In genomic region chrX:103774070-103774642, GRCh38 we compare ENCODE assay signal across 10 cellular contexts. TPM values are rescaled to one million over a fixed set of nuclear protein-coding genes. Genes with fewer than 3 reads are reported as not detected.
DNase-seq lines count a peak whose midpoint lies in the region; ATAC-seq lines count a peak whose summit lies in the region.
"Had no signal": no experiment of that assay in that cellular context is flagged by ENCODE, and none has a peak within 500 bp of the region (broad histone marks: within the 10 kb centered on the region; RNA-seq: fewer than 3 reads in every experiment).

No MANE protein-coding gene starts in this region.

- no peak overlapping the region for H3K4me3 Mint-ChIP-seq in activated T-helper 1 cell treated with anti-CD3 and anti-CD28 coated beads, Interleukin-12 subunit alpha, Interleukin-12 subunit beta, Interleukin-2, Interleukin-4 antibody, amounts not matched to agents 30 ng/mL and 10 ng/mL and 1 ng/mL, durations not matched to agents 14 hours and 24 hours and 36 hours

- no peak for ATAC-seq in HG03469 (IDR thresholded peaks at IDR 0.05; ENCODE audit: unreplicated experiment)
- ATAC-seq in HG03097 (IDR thresholded peaks at IDR 0.05; ENCODE audit: low FRiP score, unreplicated experiment) = no peak
- ATAC-seq: K562 had no signal

- H3K9me3 Mint-ChIP-seq in activated T-helper 1 cell treated with anti-CD3 and anti-CD28 coated beads, Interleukin-12 subunit alpha, Interleukin-12 subunit beta, Interleukin-2, Interleukin-4 antibody, amounts not matched to agents 30 ng/mL and 10 ng/mL and 1 ng/mL, durations not matched to agents 14 hours and 24 hours and 36 hours = no peaks in the 10 kb centered on the region

- peaks cover 7% of the 10 kb centered on the region for H3K27me3 Mint-ChIP-seq in activated T-helper 1 cell treated with anti-CD3 and anti-CD28 coated beads, Interleukin-12 subunit alpha, Interleukin-12 subunit beta, Interleukin-2, Interleukin-4 antibody, amounts not matched to agents 30 ng/mL and 10 ng/mL and 1 ng/mL, durations not matched to agents 14 hours and 24 hours and 36 hours (ENCODE audit: insufficient read depth)

- no peak overlapping the region for H3K27ac Mint-ChIP-seq in activated T-helper 1 cell treated with anti-CD3 and anti-CD28 coated beads, Interleukin-12 subunit alpha, Interleukin-12 subunit beta, Interleukin-2, Interleukin-4 antibody, amounts not matched to agents 30 ng/mL and 10 ng/mL and 1 ng/mL, durations not matched to agents 14 hours and 24 hours and 36 hours

- DNase-seq in EL (peak; percentile 41), NCI-H146 (lab: John Stamatoyannopoulos, UW) (peak; percentile 57), cerebellar cortex (ENCODE audit: low spot score) (peak; percentile 67), myocyte (ENCODE audit: low read depth) (peak; percentile 46), germinal center (ENCODE audit: low spot score) (no peak)
- no peak for DNase-seq in activated T-helper 1 cell treated with anti-CD3 and anti-CD28 coated beads, Interleukin-12 subunit alpha, Interleukin-12 subunit beta, Interleukin-2, Interleukin-4 antibody, amounts not matched to agents 30 ng/mL and 10 ng/mL and 1 ng/mL, durations not matched to agents 14 hours and 24 hours and 36 hours (ENCODE audit: low spot score)

- H3K4me1 Mint-ChIP-seq in activated T-helper 1 cell treated with anti-CD3 and anti-CD28 coated beads, Interleukin-12 subunit alpha, Interleukin-12 subunit beta, Interleukin-2, Interleukin-4 antibody, amounts not matched to agents 30 ng/mL and 10 ng/mL and 1 ng/mL, durations not matched to agents 14 hours and 24 hours and 36 hours (ENCODE audit: low read depth) = no peaks in the 10 kb centered on the region

- intact Hi-C loops in activated T-helper 1 cell treated with anti-CD3 and anti-CD28 coated beads, Interleukin-12 subunit alpha, Interleukin-12 subunit beta, Interleukin-2, Interleukin-4 antibody, amounts not matched to agents 30 ng/mL and 10 ng/mL and 1 ng/mL, durations not matched to agents 14 hours and 24 hours and 36 hours (cut with micrococcal nuclease) = no loop called here

- no peaks in the 10 kb centered on the region for H3K36me3 Mint-ChIP-seq in activated T-helper 1 cell treated with anti-CD3 and anti-CD28 coated beads, Interleukin-12 subunit alpha, Interleukin-12 subunit beta, Interleukin-2, Interleukin-4 antibody, amounts not matched to agents 30 ng/mL and 10 ng/mL and 1 ng/mL, durations not matched to agents 14 hours and 24 hours and 36 hours (ENCODE audit: low read depth)

RNA-seq across cellular contexts. Expression of gene PLP1, which starts 2.5 kb away (rescaled TPM):
- total RNA-seq in myocyte = 0.56 TPM in 1 of 2 replicates, not detected in the other
- 0.06 TPM for polyA plus RNA-seq in myocyte (2012)
- not detected in 2 replicates for total RNA-seq in activated T-helper 1 cell treated with anti-CD3 and anti-CD28 coated beads, Interleukin-12 subunit alpha, Interleukin-12 subunit beta, Interleukin-2, Interleukin-4 antibody, amounts not matched to agents 30 ng/mL and 10 ng/mL and 1 ng/mL, durations not matched to agents 14 hours and 24 hours and 36 hours
- total RNA-seq: K562, mononuclear cell had no signal
- polyA plus RNA-seq: K562 had no signal

RNA-seq across cellular contexts. Expression of gene RAB9B, which starts 57.9 kb away (rescaled TPM):
- 2.1 and 2.9 TPM in 2 replicates for total RNA-seq in myocyte
- 0.26 TPM for polyA plus RNA-seq in myocyte (2012)
- 0.18 and 0.37 TPM in 2 replicates for total RNA-seq in activated T-helper 1 cell treated with anti-CD3 and anti-CD28 coated beads, Interleukin-12 subunit alpha, Interleukin-12 subunit beta, Interleukin-2, Interleukin-4 antibody, amounts not matched to agents 30 ng/mL and 10 ng/mL and 1 ng/mL, durations not matched to agents 14 hours and 24 hours and 36 hours
- total RNA-seq: K562 had no signal

Comparison
In these comparisons a context has a peak if more than half of its experiments do, and no peak if none do; other contexts are left out.
1. DNase-seq: peak in EL (single experiment), NCI-H146 (single experiment), cerebellar cortex (single experiment) and myocyte (single experiment); none in activated T-helper 1 cell treated with anti-CD3 and anti-CD28 coated beads, Interleukin-12 subunit alpha, Interleukin-12 subunit beta, Interleukin-2, Interleukin-4 antibody, amounts not matched to agents 30 ng/mL and 10 ng/mL and 1 ng/mL, durations not matched to agents 14 hours and 24 hours and 36 hours (single experiment) and germinal center (single experiment).